Comparison of ENCODE assay signal across 20 cellular contexts in the genomic region with DNA sequence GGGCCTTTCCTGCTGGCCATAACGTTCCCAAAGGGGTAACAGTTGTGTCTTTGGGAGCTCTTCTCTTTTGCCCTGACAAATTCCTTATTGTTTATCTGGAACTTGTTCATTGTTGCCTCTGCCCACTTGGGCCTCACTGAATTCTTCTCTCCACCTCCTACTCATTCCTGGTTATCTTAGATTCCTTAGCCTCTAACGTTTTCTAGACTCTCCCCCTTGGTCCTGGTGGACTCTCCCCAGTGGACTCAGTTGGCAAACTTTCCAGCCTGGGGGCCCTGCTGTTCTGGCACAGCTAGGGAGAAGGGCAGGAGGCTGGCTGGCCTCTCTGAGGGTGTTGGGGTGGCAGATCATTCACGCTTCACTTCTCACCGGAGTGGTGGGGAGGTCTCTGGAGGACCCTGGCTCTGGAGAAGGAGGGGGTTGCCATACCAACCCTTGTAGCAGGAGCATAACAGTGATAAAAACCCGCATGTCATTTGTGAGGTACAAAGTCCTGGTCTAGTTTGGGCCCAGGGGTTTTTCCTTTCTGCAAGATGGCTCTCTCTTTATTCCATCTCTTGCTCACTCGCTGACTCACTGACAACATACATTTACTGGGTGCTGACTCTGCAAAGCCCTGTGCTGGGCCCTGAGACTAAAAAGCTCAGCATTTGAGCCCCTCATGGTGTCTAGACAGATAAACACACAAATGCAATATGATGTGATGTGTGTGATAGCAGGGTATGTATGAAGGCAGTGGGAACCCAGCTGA. TPM values are rescaled to one million over a fixed set of nuclear protein-coding genes. Genes with fewer than 3 reads are reported as not detected.
DNase-seq lines count a peak whose midpoint lies in the region; ATAC-seq and TF ChIP-seq lines count a peak whose summit lies in the region.
"Had no signal": no experiment of that assay in that cellular context is flagged by ENCODE, and none has a peak within 500 bp of the region (broad histone marks: within the 10 kb centered on the region; RNA-seq: fewer than 3 reads in every experiment).

No MANE protein-coding gene starts in this region.

- no peak overlapping the region for H2AK9ac ChIP-seq in IMR-90 (replicated peaks; ENCODE audit: low read depth, low read length, poor library complexity)

- H3K18ac ChIP-seq in IMR-90 (ENCODE audit: low read depth, low read length), result no peak overlapping the region

- CTCF ChIA-PET in IMR-90 (lab: Yijun Ruan, JAX), result no interaction called here

- no peak overlapping the region for H2AFZ ChIP-seq in IMR-90 (replicated peaks; ENCODE audit: low read length, poor library complexity)

- H3K4me2 ChIP-seq in BLaER1 treated with 17β-estradiol and CSF1 and Interleukin-3, amounts not matched to agents 10 nM and 100 nM, result peak overlapping the region in 10 of 11 experiments; percentile 11 to 83 (median 76); a peak in 18 of 22 replicates
- no peak overlapping the region for H3K4me2 ChIP-seq in IMR-90 (ENCODE audit: low read depth, low read length)
- H3K4me2 ChIP-seq: A549 had no signal

- no peaks in the 10 kb centered on the region for H4K20me1 ChIP-seq in BLaER1 treated with 17β-estradiol and CSF1 and Interleukin-3, amounts not matched to agents 10 nM and 100 nM
- no peaks in the 10 kb centered on the region for H4K20me1 ChIP-seq in IMR-90 (ENCODE audit: insufficient read depth, low read length)

- H4K5ac ChIP-seq in IMR-90 (ENCODE audit: low read depth, low read length), result no peak overlapping the region

- no peak overlapping the region for H3K4ac ChIP-seq in IMR-90 (ENCODE audit: low read depth, low read length)

- H3K9me3 ChIP-seq in BLaER1 treated with 17β-estradiol and CSF1 and Interleukin-3, amounts not matched to agents 10 nM and 100 nM (replicated peaks in 1 of 11), result no peaks in the 10 kb centered on the region
- H3K9me3 ChIP-seq in IMR-90 (ENCODE audit: control insufficient read depth, insufficient read depth, low read length) (no peaks in the 10 kb centered on the region), heart right ventricle (no peaks in the 10 kb centered on the region)
- H3K9me3 ChIP-seq: A549 had no signal

- TF ChIP-seq POLR2A in IMR-90 (IDR thresholded peaks at IDR 0.05; ENCODE audit: low read depth, low read length), result no peak

- H3K27ac ChIP-seq in BLaER1 treated with 17β-estradiol and CSF1 and Interleukin-3, amounts not matched to agents 10 nM and 100 nM, result peak overlapping the region in 5 of 11 experiments; percentile 9 to 69 (median 30); a peak in 6 of 22 replicates
- H3K27ac ChIP-seq in IMR-90 (ENCODE audit: insufficient read depth, low read length) (no peak overlapping the region), heart right ventricle (no peak overlapping the region)
- H3K27ac ChIP-seq: A549, SK-N-MC had no signal

- peaks cover 9 to 31% (median 26%) of the 10 kb centered on the region in 10 experiments; a peak in 18 of 20 replicates for H3K4me1 ChIP-seq in BLaER1 treated with 17β-estradiol and CSF1 and Interleukin-3, amounts not matched to agents 10 nM and 100 nM
- H3K4me1 ChIP-seq in IMR-90 (ENCODE audit: control insufficient read depth, insufficient read depth, low read length) (no peaks in the 10 kb centered on the region), heart right ventricle (no peaks in the 10 kb centered on the region)
- H3K4me1 ChIP-seq: A549 had no signal

- H2BK15ac ChIP-seq in IMR-90 (ENCODE audit: low read depth, low read length), result no peak overlapping the region

- no peaks in the 10 kb centered on the region for H3K27me3 ChIP-seq in BLaER1 treated with 17β-estradiol and CSF1 and Interleukin-3, amounts not matched to agents 10 nM and 100 nM
- no peaks in the 10 kb centered on the region; the same call in 1 of the 2 replicates for H3K27me3 ChIP-seq in IMR-90 (ENCODE audit: control insufficient read depth, insufficient read depth, low read length)
- no peaks in the 10 kb centered on the region for H3K27me3 ChIP-seq in heart right ventricle

- H2BK5ac ChIP-seq in IMR-90 (ENCODE audit: low read depth, low read length, poor library complexity, severe bottlenecking), result no peak overlapping the region

- no peak overlapping the region for H3K56ac ChIP-seq in IMR-90 (ENCODE audit: extremely low read depth, insufficient read depth, low read length)

- no peak overlapping the region for H3K14ac ChIP-seq in IMR-90 (replicated peaks; ENCODE audit: low read depth, low read length)

- no peaks in the 10 kb centered on the region for H3K36me3 ChIP-seq in BLaER1 treated with 17β-estradiol and CSF1 and Interleukin-3, amounts not matched to agents 10 nM and 100 nM
- no peaks in the 10 kb centered on the region for H3K36me3 ChIP-seq in IMR-90 (ENCODE audit: control insufficient read depth, insufficient read depth, low read length)
- H3K36me3 ChIP-seq in heart right ventricle, result no peaks in the 10 kb centered on the region

- in situ Hi-C loops in IMR-90 (cut with MboI; ENCODE audit: low sequenced_read_pairs), result no loop called here

- no TSS peak for BruUV-seq in IMR-90 (replicated peaks; lab: Mats Ljungman, UMichigan)

- intact Hi-C loops in IMR-90 (cut with micrococcal nuclease) (no loop called here), heart right ventricle (cut with DNase I) (no loop called here)

- no peak overlapping the region for H3K23ac ChIP-seq in IMR-90 (ENCODE audit: low read depth, low read length)

- TF ChIP-seq CTCF in IMR-90 (conservative IDR thresholded peaks at IDR 0.05; ENCODE audit: low read depth, low read length), result no peak
- no peak for TF ChIP-seq CTCF in heart right ventricle (IDR thresholded peaks at IDR 0.05)

- dilution Hi-C loops in IMR-90 (cut with HindIII; ENCODE audit: low sequenced_read_pairs, unreplicated experiment), result no loop called here

- no peak overlapping the region for H4K91ac ChIP-seq in IMR-90 (ENCODE audit: insufficient read depth, low read depth, low read length)

- no peak overlapping the region for H2AK5ac ChIP-seq in IMR-90 (ENCODE audit: low read depth, low read length)

- no peak overlapping the region for H2BK20ac ChIP-seq in IMR-90 (ENCODE audit: low read depth, low read length)

- WGBS in IMR-90 (ENCODE audit: extremely low coverage in 2 of 2, insufficient read length in 1 of 2), 2 experiments, result 0% methylated on average over 1 of the region's 6 CpGs; no CpG with 5 or more reads in 1 of the 2 experiments
- WGBS in heart right ventricle, 2 donors, result 62 to 64% methylated on average over 6 of the region's 6 CpGs

- ATAC-seq in IMR-90 (ENCODE audit: low read depth) (no peak), heart right ventricle (no peak)
- ATAC-seq: A549; CD8-positive, alpha-beta T cell had no signal

- H3K9me1 ChIP-seq in IMR-90 (ENCODE audit: insufficient read depth, low read length), result no peaks in the 10 kb centered on the region

- H3K9ac ChIP-seq in BLaER1 treated with 17β-estradiol and CSF1 and Interleukin-3, amounts not matched to agents 10 nM and 100 nM, result peak overlapping the region in 3 of 11 experiments; percentile 6 to 56 (median 34); a peak in 3 of 22 replicates
- no peak overlapping the region for H3K9ac ChIP-seq in IMR-90 (ENCODE audit: low read depth, low read length)

- no peaks in the 10 kb centered on the region for H3K79me1 ChIP-seq in IMR-90 (ENCODE audit: low read depth in 1 of 2, low read length in 2 of 2)

- H3K4me3 ChIP-seq in BLaER1 treated with 17β-estradiol and CSF1 and Interleukin-3, amounts not matched to agents 10 nM and 100 nM, result no peak overlapping the region; a peak in 1 of 20 replicates
- H3K4me3 ChIP-seq in IMR-90 (ENCODE audit: insufficient read depth, low read depth, low read length), result no peak overlapping the region
- H3K4me3 ChIP-seq in heart right ventricle, result no peak overlapping the region
- H3K4me3 ChIP-seq: A549, SK-N-MC had no signal

- no peak overlapping the region for H2BK120ac ChIP-seq in IMR-90 (ENCODE audit: low read depth, low read length)

- no peak overlapping the region for H4K8ac ChIP-seq in IMR-90 (ENCODE audit: low read depth in 2 of 2, low read length in 2 of 2)

- POLR2A ChIA-PET in IMR-90 (lab: Charles Lee; ENCODE audit: unreplicated experiment), result no interaction called here

- DNase-seq in IMR-90 (no peak), kidney glomerular epithelial cell (lab: John Stamatoyannopoulos, UW) (peak; percentile 4), retina (peak; percentile 19), heart right ventricle (no peak), kidney tubule cell (ENCODE audit: low spot score) (no peak)
- DNase-seq in activated effector memory CD4-positive, alpha-beta T cell treated with anti-CD3 and anti-CD28 coated beads, Interleukin-2, amount 50 U/mL, for 16 hours, result no peak
- DNase-seq in stimulated activated naive CD4-positive, alpha-beta T cell (lab: John Stamatoyannopoulos, UW), result no peak
- DNase-seq: CD8-positive, alpha-beta T cell; MM.1S; NCI-H1092 treated with DMSO at 0.1 percent for 48 hours; NCI-H2081; NCI-H510A treated with DMSO at 0.1 percent for 48 hours; NCI-H82; SHP77 had no signal

- TF ChIP-seq RAD21 in IMR-90 (IDR thresholded peaks at IDR 0.05; ENCODE audit: low read length), result no peak

TF ChIP-seq in IMR-90, 13 proteins besides CTCF, POLR2A, EP300 and RAD21:
- TF ChIP-seq RCOR1 (IDR thresholded peaks at IDR 0.05; ENCODE audit: insufficient replicate concordance, low read length) (no peak), MAFK (IDR thresholded peaks at IDR 0.05; ENCODE audit: low read depth, low read length) (peak; percentile 15; the same call in 1 of the 2 replicates), MAZ (IDR thresholded peaks at IDR 0.05; ENCODE audit: borderline replicate concordance, low read depth, low read length) (no peak), MXI1 (IDR thresholded peaks at IDR 0.05; ENCODE audit: borderline replicate concordance, low read depth, low read length) (no peak)

RNA-seq across cellular contexts. Expression of a gene that starts 39.8 kb away (rescaled TPM):
- total RNA-seq in IMR-90 (2012; rRNA removed), result 173 and 186 TPM in 2 replicates
- polyA plus RNA-seq in IMR-90 (2012; rRNA removed), result 131 and 147 TPM in 2 replicates
- polyA plus RNA-seq in IMR-90 (2012; cell fraction: cytosol; rRNA removed), result 72.8 and 87.1 TPM in 2 replicates
- 30.7 and 43.3 TPM in 2 replicates for polyA plus RNA-seq in IMR-90 (2012; cell fraction: nucleus; rRNA removed; ENCODE audit: low replicate concordance)
- total RNA-seq in heart right ventricle, result 100 to 1,000 TPM in 2 of 10 donors, 10 to 100 TPM in 8; 57.7 to 115 (median 75.8) TPM
- polyA plus RNA-seq in heart right ventricle, result 10 to 100 TPM; 38.8 to 87.2 TPM

RNA-seq across cellular contexts. Expression of a gene that starts 59.0 kb away (rescaled TPM):
- not detected in 2 replicates for total RNA-seq in IMR-90 (2012; rRNA removed)
- polyA plus RNA-seq in IMR-90 (2012; rRNA removed), result not detected in 2 replicates
- polyA plus RNA-seq in IMR-90 (2012; cell fraction: cytosol; rRNA removed), result not detected in 2 replicates
- polyA plus RNA-seq in IMR-90 (2012; cell fraction: nucleus; rRNA removed; ENCODE audit: low replicate concordance), result not detected in 2 replicates
- 100 to 1,000 TPM in 5 of 10 donors, 10 to 100 TPM in 5; 80.0 to 186 (median 108) TPM for total RNA-seq in heart right ventricle
- 10 to 100 TPM; 12.2 to 43.7 TPM for polyA plus RNA-seq in heart right ventricle
- total RNA-seq: CD8-positive, alpha-beta T cell; LHCN-M2; RPMI7951 had no signal
- polyA plus RNA-seq: BJ had no signal

Comparison
In these comparisons a context has a peak if more than half of its experiments do, and no peak if none do; other contexts are left out.
1. DNase-seq: peak in kidney glomerular epithelial cell (single experiment) and retina (single experiment); none in IMR-90 (single experiment), heart right ventricle (0 of 2), kidney tubule cell (single experiment), activated effector memory CD4-positive, alpha-beta T cell treated with anti-CD3 and anti-CD28 coated beads, Interleukin-2, amount 50 U/mL, for 16 hours (single experiment) and stimulated activated naive CD4-positive, alpha-beta T cell (0 of 6).
2. RNA of a gene that starts 59.0 kb away (total RNA-seq): 80.0 to 186 TPM in heart right ventricle; not detected in IMR-90; every median in the first group is over 10 times any median in the second.